In the genomic region with DNA sequence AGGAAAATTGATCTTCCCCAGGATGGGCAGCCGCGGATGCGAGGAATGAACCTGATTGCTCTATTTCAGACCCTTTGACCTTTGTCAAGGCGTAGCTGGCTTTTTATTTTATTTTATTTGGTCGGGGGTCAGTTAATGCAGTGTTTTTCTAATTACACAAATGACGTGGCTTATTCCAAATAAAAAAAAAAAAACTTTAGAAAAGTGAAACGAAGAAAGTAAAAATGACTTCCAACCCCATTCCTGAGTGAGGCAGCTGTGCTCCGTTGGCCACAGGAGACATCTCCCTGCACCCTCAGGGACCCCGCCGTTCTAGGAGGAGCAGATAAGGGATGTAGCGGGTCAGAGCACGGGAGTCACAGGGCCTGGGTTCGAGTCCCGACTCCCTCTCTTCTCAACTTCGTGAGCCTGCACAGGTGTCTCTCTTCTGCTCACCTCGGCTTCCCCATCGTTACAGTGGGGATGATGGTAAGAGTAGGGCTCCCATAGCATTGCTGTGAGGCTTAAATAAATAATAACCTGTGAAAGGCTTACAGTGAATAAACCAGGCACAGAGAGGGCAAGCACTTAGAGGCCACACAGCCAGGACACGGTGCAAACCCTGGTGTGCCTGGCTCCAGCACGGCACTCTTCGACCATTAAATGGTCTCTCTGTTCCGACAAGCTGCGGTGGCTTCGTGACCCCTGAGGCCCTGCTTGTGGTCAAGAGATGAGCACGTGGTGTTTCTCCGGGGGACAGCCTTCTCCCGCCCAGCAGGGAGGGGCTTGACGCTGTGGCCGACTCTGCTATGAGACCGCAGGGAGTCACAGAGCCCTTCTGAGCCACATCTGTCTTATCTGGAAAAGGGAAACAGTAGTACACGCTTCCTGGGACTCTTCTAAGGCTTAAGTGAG, we compare ENCODE assay signal across 12 cellular contexts. TPM values are rescaled to one million over a fixed set of nuclear protein-coding genes. Genes with fewer than 3 reads are reported as not detected.
DNase-seq lines count a peak whose midpoint lies in the region; ATAC-seq and TF ChIP-seq lines count a peak whose summit lies in the region.
"Had no signal": no experiment of that assay in that cellular context is flagged by ENCODE, and none has a peak within 500 bp of the region (broad histone marks: within the 10 kb centered on the region; RNA-seq: fewer than 3 reads in every experiment).

No MANE protein-coding gene starts in this region.

- H2AFZ ChIP-seq in Loucy (ENCODE audit: low read length): no peak overlapping the region
- H2AFZ ChIP-seq in osteoblast (ENCODE audit: low read length): peak overlapping the region; percentile 71

- no peaks in the 10 kb centered on the region for H3F3A ChIP-seq in Loucy (ENCODE audit: low read depth)

- H3K79me2 ChIP-seq in Loucy (ENCODE audit: insufficient read depth, low read length) (no peaks in the 10 kb centered on the region), osteoblast (ENCODE audit: insufficient read depth, low read length) (no peaks in the 10 kb centered on the region)

- H4K20me1 ChIP-seq in Loucy (ENCODE audit: insufficient read depth, low read length, poor library complexity, severe bottlenecking) (no peaks in the 10 kb centered on the region), osteoblast (ENCODE audit: insufficient read depth, low read length) (no peaks in the 10 kb centered on the region)

- peaks cover 4 to 14% (median 9%) of the 10 kb centered on the region in 4 donors for H3K4me1 Mint-ChIP-seq in CD4-positive, alpha-beta memory T cell
- peaks cover 5 to 12% of the 10 kb centered on the region in 2 donors for H3K4me1 Mint-ChIP-seq in effector memory CD8-positive, alpha-beta T cell (ENCODE audit: low read depth in 2 of 2)

- POLR2A ChIA-PET in CD4-positive, alpha-beta memory T cell (lab: Charles Lee; ENCODE audit: partially characterized antibody): no interaction called here
- POLR2A ChIA-PET in HEK293T (lab: Yijun Ruan, JAX): interaction anchor here (0.5 kb wide), 1 partner anchor 244 kb away, joined by 3 read pairs; no protein-coding TSS in a partner anchor

- H3K27ac Mint-ChIP-seq in CD4-positive, alpha-beta memory T cell: peak overlapping the region in 1 of 7 donors; percentile 30
- no peak overlapping the region for H3K27ac Mint-ChIP-seq in effector memory CD8-positive, alpha-beta T cell
- H3K27ac Mint-ChIP-seq: WTC11 had no signal

- no peaks in the 10 kb centered on the region for H3K9me2 ChIP-seq in Loucy (replicated peaks; ENCODE audit: low read depth, low read length)

- no peak overlapping the region for H3K27ac ChIP-seq in CD4-positive, alpha-beta memory T cell (ENCODE audit: low read depth, low read length)
- no peak overlapping the region for H3K27ac ChIP-seq in osteoblast (ENCODE audit: low read depth, low read length)
- H3K27ac ChIP-seq: suprapubic skin had no signal

- H3K9me3 Mint-ChIP-seq in CD4-positive, alpha-beta memory T cell: peaks cover 0 to 2% (median 0%) of the 10 kb centered on the region in 8 donors
- H3K9me3 Mint-ChIP-seq in effector memory CD8-positive, alpha-beta T cell: no peaks in the 10 kb centered on the region
- H3K9me3 Mint-ChIP-seq: WTC11 had no signal

- H3K27me3 ChIP-seq in CD4-positive, alpha-beta memory T cell (ENCODE audit: insufficient read depth, low read length): peaks cover 4% of the 10 kb centered on the region
- no peaks in the 10 kb centered on the region for H3K27me3 ChIP-seq in Loucy (ENCODE audit: insufficient read depth, low read length, poor library complexity, severe bottlenecking)
- peaks cover 82% of the 10 kb centered on the region for H3K27me3 ChIP-seq in osteoblast (ENCODE audit: insufficient read depth, low read length)

- CTCF ChIA-PET in CD4-positive, alpha-beta memory T cell (lab: Charles Lee; ENCODE audit: partially characterized antibody): interaction anchor here (0.9 to 1.5 kb wide), 5 partner anchors 12 to 397 kb away, joined by 3 to 5 read pairs (median 3); no protein-coding TSS in a partner anchor
- CTCF ChIA-PET in HEK293T (lab: Yijun Ruan, JAX): interaction anchor here (0.7 kb wide), 1 partner anchor 327 kb away, joined by 3 read pairs; no protein-coding TSS in a partner anchor

- no peaks in the 10 kb centered on the region for H3K36me3 ChIP-seq in CD4-positive, alpha-beta memory T cell (ENCODE audit: insufficient read depth, low read length)
- no peaks in the 10 kb centered on the region for H3K36me3 ChIP-seq in Loucy (ENCODE audit: insufficient read depth, low read length)
- H3K36me3 ChIP-seq in osteoblast (ENCODE audit: insufficient read depth, low read length): no peaks in the 10 kb centered on the region
- H3K36me3 ChIP-seq: heart left ventricle, suprapubic skin had no signal

- intact Hi-C loops in CD4-positive, alpha-beta memory T cell (cut with micrococcal nuclease): no loop called here

- peak overlapping the region; percentile 40 for H3K4me2 ChIP-seq in Loucy (ENCODE audit: low read depth, low read length, poor library complexity, severe bottlenecking)
- peak overlapping the region; percentile 80 for H3K4me2 ChIP-seq in osteoblast (ENCODE audit: insufficient read depth, low read length)

- no peak overlapping the region for H3K4me3 ChIP-seq in CD4-positive, alpha-beta memory T cell (ENCODE audit: low read length in 2 of 2)
- H3K4me3 ChIP-seq in Loucy (ENCODE audit: low read length, poor library complexity, severe bottlenecking): peak overlapping the region; percentile 19
- H3K4me3 ChIP-seq in osteoblast (ENCODE audit: insufficient read depth, low read length): peak overlapping the region; percentile 40
- H3K4me3 ChIP-seq: suprapubic skin had no signal

- peaks cover 12% of the 10 kb centered on the region for H3K4me1 ChIP-seq in CD4-positive, alpha-beta memory T cell (ENCODE audit: insufficient read depth, low read length)
- H3K4me1 ChIP-seq in Loucy (ENCODE audit: insufficient read depth, low read length, poor library complexity, severe bottlenecking) (no peaks in the 10 kb centered on the region), osteoblast (ENCODE audit: insufficient read depth, low read length) (peaks cover 9% of the 10 kb centered on the region)

- H3K4me3 Mint-ChIP-seq in CD4-positive, alpha-beta memory T cell: peak overlapping the region in 5 of 8 donors; percentile 36 to 78 (median 63)
- peak overlapping the region; percentile 58 to 60 for H3K4me3 Mint-ChIP-seq in effector memory CD8-positive, alpha-beta T cell
- H3K4me3 Mint-ChIP-seq: WTC11 had no signal

- ATAC-seq in effector memory CD8-positive, alpha-beta T cell (replicated peaks): no peak
- ATAC-seq in HG02610 (IDR thresholded peaks at IDR 0.05; ENCODE audit: unreplicated experiment) (no peak), GM19023 (IDR thresholded peaks at IDR 0.05; ENCODE audit: unreplicated experiment) (no peak)

- no peak for DNase-seq in CD4-positive, alpha-beta memory T cell
- DNase-seq in effector memory CD8-positive, alpha-beta T cell: no peak
- DNase-seq in osteoblast (ENCODE audit: insufficient read length, low spot score, missing footprints) (peak; percentile 75), SKM-1 treated with dmso at 0.1 percent for 144 hours (lab: John Stamatoyannopoulos, UW; ENCODE audit: unreplicated experiment) (no peak), HEK293T (ENCODE audit: extremely low spot score) (no peak)
- DNase-seq: KG1 had no signal

- H3K9ac ChIP-seq in Loucy (ENCODE audit: low read depth, low read length, poor library complexity, severe bottlenecking): no peak overlapping the region

- peak; percentile 38; the same call in 1 of the 2 replicates for TF ChIP-seq CTCF in Loucy (conservative IDR thresholded peaks at IDR 0.05; ENCODE audit: low read length)
- TF ChIP-seq CTCF in osteoblast (IDR thresholded peaks at IDR 0.05; ENCODE audit: extremely low read depth, low read depth, low read length): no peak

- no peaks in the 10 kb centered on the region for H3K9me3 ChIP-seq in CD4-positive, alpha-beta memory T cell (ENCODE audit: control insufficient read depth in 1 of 2, low read length in 2 of 2)
- no peaks in the 10 kb centered on the region for H3K9me3 ChIP-seq in Loucy (ENCODE audit: insufficient read depth, low read depth, low read length)
- H3K9me3 ChIP-seq in osteoblast (ENCODE audit: low read depth, low read length): no peaks in the 10 kb centered on the region
- H3K9me3 ChIP-seq: heart left ventricle, suprapubic skin had no signal

- H3K27me3 Mint-ChIP-seq in CD4-positive, alpha-beta memory T cell: peaks cover 28 to 35% of the 10 kb centered on the region in 2 donors
- peaks cover 38 to 75% of the 10 kb centered on the region in 2 donors for H3K27me3 Mint-ChIP-seq in effector memory CD8-positive, alpha-beta T cell

- H3K36me3 Mint-ChIP-seq in CD4-positive, alpha-beta memory T cell: no peaks in the 10 kb centered on the region
- no peaks in the 10 kb centered on the region for H3K36me3 Mint-ChIP-seq in effector memory CD8-positive, alpha-beta T cell (ENCODE audit: insufficient read depth)
- H3K36me3 Mint-ChIP-seq: WTC11 had no signal

TF ChIP-seq in HEK293T, 16 proteins besides CTCF, POLR2A, EP300 and RAD21:
- TF ChIP-seq SP1 (IDR thresholded peaks at IDR 0.05): no peak
- no peak for TF ChIP-seq TARDBP (IDR thresholded peaks at IDR 0.05)
- no peak for TF ChIP-seq CTBP1 (IDR thresholded peaks at IDR 0.05; ENCODE audit: borderline replicate concordance)

RNA-seq across cellular contexts. Expression of a gene that starts 10.2 kb away (rescaled TPM):
- total RNA-seq in CD4-positive, alpha-beta memory T cell: not detected
- not detected for polyA plus RNA-seq in CD4-positive, alpha-beta memory T cell
- not detected in 2 replicates for total RNA-seq in osteoblast
- total RNA-seq: WTC11 had no signal

RNA-seq across cellular contexts. Expression of a gene that starts 34.5 kb away (rescaled TPM):
- 10 to 100 TPM; 39.7 to 41.6 TPM for total RNA-seq in CD4-positive, alpha-beta memory T cell
- 10 to 100 TPM; 12.5 to 20.1 TPM for polyA plus RNA-seq in CD4-positive, alpha-beta memory T cell
- 18.5 and 20.3 TPM in 2 replicates for total RNA-seq in osteoblast

RNA-seq across cellular contexts. Expression of a gene that starts 46.1 kb away (rescaled TPM):
- total RNA-seq in CD4-positive, alpha-beta memory T cell: not detected
- not detected for polyA plus RNA-seq in CD4-positive, alpha-beta memory T cell
- total RNA-seq in osteoblast: 2.2 and 2.4 TPM in 2 replicates

RNA-seq across cellular contexts. Expression of a gene that starts 57.8 kb away (rescaled TPM):
- total RNA-seq in CD4-positive, alpha-beta memory T cell: not detected
- polyA plus RNA-seq in CD4-positive, alpha-beta memory T cell: not detected
- 2.5 and 3.2 TPM in 2 replicates for total RNA-seq in osteoblast

Comparison
In these comparisons a context has a peak if more than half of its experiments do, and no peak if none do; other contexts are left out.
1. H3K4me3 ChIP-seq: peak in Loucy (single experiment) and osteoblast (single experiment); none in CD4-positive, alpha-beta memory T cell (0 of 2).